ENCODE assay signal across 11 cellular contexts in genomic region chr6:35585688-35586087, GRCh38.
DNase-seq lines count a peak whose midpoint lies in the region; ATAC-seq and TF ChIP-seq lines count a peak whose summit lies in the region.
"Had no signal": no experiment of that assay in that cellular context is flagged by ENCODE, and none has a peak within 500 bp of the region (broad histone marks: within the 10 kb centered on the region; RNA-seq: fewer than 3 reads in every experiment).

No MANE protein-coding gene starts in this region.

- no peak for ATAC-seq in stimulated activated memory B cell treated with anti-CD40 and anti-IgM and Interleukin-4, amounts not matched to agents 10 μg/mL and 1 μg/mL and 100 μg/mL, for 72 hours
- no peak for ATAC-seq in natural killer cell
- ATAC-seq in HG03095 (IDR thresholded peaks at IDR 0.05; ENCODE audit: unreplicated experiment), result no peak

- peak overlapping the region; percentile 39 to 79 for H3K27ac ChIP-seq in coronary artery
- H3K27ac ChIP-seq: neural progenitor cell had no signal

- H3K4me3 ChIP-seq in coronary artery, result no peak overlapping the region
- H3K4me3 ChIP-seq: neural progenitor cell, skin epidermis had no signal

- H3K9me3 Mint-ChIP-seq in stimulated activated memory B cell treated with anti-CD40 and anti-IgM and Interleukin-4, amounts not matched to agents 10 μg/mL and 1 μg/mL and 100 μg/mL, for 72 hours, result no peaks in the 10 kb centered on the region
- no peaks in the 10 kb centered on the region for H3K9me3 Mint-ChIP-seq in natural killer cell
- H3K9me3 Mint-ChIP-seq: neural progenitor cell had no signal

- H3K36me3 Mint-ChIP-seq in stimulated activated memory B cell treated with anti-CD40 and anti-IgM and Interleukin-4, amounts not matched to agents 10 μg/mL and 1 μg/mL and 100 μg/mL, for 72 hours, result no peaks in the 10 kb centered on the region
- peaks cover 12% of the 10 kb centered on the region for H3K36me3 Mint-ChIP-seq in natural killer cell

- H3K27ac Mint-ChIP-seq in stimulated activated memory B cell treated with anti-CD40 and anti-IgM and Interleukin-4, amounts not matched to agents 10 μg/mL and 1 μg/mL and 100 μg/mL, for 72 hours, result peak overlapping the region; percentile 13
- H3K27ac Mint-ChIP-seq in natural killer cell, result no peak overlapping the region
- H3K27ac Mint-ChIP-seq: neural progenitor cell had no signal

- TF ChIP-seq CTCF in coronary artery (IDR thresholded peaks at IDR 0.05), result no peak
- no peak for TF ChIP-seq CTCF in natural killer cell (IDR thresholded peaks at IDR 0.05)

- H3K27me3 Mint-ChIP-seq in stimulated activated memory B cell treated with anti-CD40 and anti-IgM and Interleukin-4, amounts not matched to agents 10 μg/mL and 1 μg/mL and 100 μg/mL, for 72 hours, result no peaks in the 10 kb centered on the region
- no peaks in the 10 kb centered on the region for H3K27me3 Mint-ChIP-seq in natural killer cell (ENCODE audit: low read depth in 2 of 2)

- DNase-seq in AML-193 (lab: John Stamatoyannopoulos, UW) (peak; percentile 15 to 26), HCEC 1CT (peak; percentile 40), coronary artery (ENCODE audit: low spot score) (no peak), natural killer cell (no peak), glomerular visceral epithelial cell (ENCODE audit: extremely low spot score) (no peak)
- DNase-seq: NCI-H1048, SHP77 treated with DMSO at 0.1 percent for 48 hours had no signal

- intact Hi-C loops in natural killer cell (cut with micrococcal nuclease), result no loop called here

- no peak overlapping the region for H3K4me3 Mint-ChIP-seq in stimulated activated memory B cell treated with anti-CD40 and anti-IgM and Interleukin-4, amounts not matched to agents 10 μg/mL and 1 μg/mL and 100 μg/mL, for 72 hours
- no peak overlapping the region for H3K4me3 Mint-ChIP-seq in natural killer cell
- H3K4me3 Mint-ChIP-seq: neural progenitor cell had no signal

- peaks cover 8% of the 10 kb centered on the region for H3K4me1 Mint-ChIP-seq in stimulated activated memory B cell treated with anti-CD40 and anti-IgM and Interleukin-4, amounts not matched to agents 10 μg/mL and 1 μg/mL and 100 μg/mL, for 72 hours
- H3K4me1 Mint-ChIP-seq in natural killer cell, result peaks cover 6 to 8% of the 10 kb centered on the region in 2 donors
- H3K4me1 Mint-ChIP-seq: neural progenitor cell had no signal

Comparison
In these comparisons a context has a peak if more than half of its experiments do, and no peak if none do; other contexts are left out.
1. DNase-seq: peak in AML-193 (2 of 2) and HCEC 1CT (single experiment); none in coronary artery (single experiment), natural killer cell (single experiment) and glomerular visceral epithelial cell (single experiment).